Comparison of ENCODE assay signal across 2 cellular contexts in the genomic region with DNA sequence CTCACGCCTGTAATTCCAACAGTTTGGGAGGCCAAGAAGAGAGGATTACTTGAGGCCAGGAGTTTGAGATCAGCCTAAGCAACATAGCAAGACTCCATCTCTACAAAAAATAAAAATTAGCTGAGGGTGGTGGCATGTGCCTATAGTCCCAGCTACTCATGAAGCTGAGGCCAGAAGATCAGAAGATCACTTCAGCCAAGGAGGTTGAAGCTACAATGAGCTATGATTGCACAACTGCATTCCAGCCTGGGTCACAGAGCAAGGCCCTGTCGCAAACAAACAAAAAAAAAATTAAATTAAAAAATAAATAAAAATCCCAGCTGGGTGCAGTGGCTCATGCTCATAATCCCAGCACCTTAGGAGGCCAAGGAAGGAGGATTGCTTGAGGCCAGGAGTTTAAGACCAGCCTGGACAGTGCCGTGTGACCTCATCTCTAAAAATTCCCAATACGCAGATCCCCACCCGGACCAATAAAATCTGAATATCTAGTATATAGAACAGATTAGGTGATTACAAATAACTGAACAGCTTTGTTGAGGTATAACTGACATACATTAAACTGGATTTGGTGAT.
TF ChIP-seq lines count a peak whose summit lies in the region.

No MANE protein-coding gene starts in this region.

TF ChIP-seq in Ishikawa, 13 proteins besides CTCF, POLR2A, EP300 and RAD21 (continued from another document):
- TF ChIP-seq, protein P1, sequence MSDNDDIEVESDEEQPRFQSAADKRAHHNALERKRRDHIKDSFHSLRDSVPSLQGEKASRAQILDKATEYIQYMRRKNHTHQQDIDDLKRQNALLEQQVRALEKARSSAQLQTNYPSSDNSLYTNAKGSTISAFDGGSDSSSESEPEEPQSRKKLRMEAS (IDR thresholded peaks at IDR 0.05), result no peak
- TF ChIP-seq TAF1 (IDR thresholded peaks at IDR 0.05; ENCODE audit: low read depth), result no peak
- peak; percentile 79; the same call in 1 of the 2 replicates for TF ChIP-seq CEBPB (IDR thresholded peaks at IDR 0.05)
- TF ChIP-seq, protein P2, sequence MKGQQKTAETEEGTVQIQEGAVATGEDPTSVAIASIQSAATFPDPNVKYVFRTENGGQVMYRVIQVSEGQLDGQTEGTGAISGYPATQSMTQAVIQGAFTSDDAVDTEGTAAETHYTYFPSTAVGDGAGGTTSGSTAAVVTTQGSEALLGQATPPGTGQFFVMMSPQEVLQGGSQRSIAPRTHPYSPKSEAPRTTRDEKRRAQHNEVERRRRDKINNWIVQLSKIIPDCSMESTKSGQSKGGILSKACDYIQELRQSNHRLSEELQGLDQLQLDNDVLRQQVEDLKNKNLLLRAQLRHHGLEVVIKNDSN (IDR thresholded peaks at IDR 0.05), result no peak
- TF ChIP-seq TEAD4 (IDR thresholded peaks at IDR 0.05), result 0 out of 2 replicates have a peak, but pooled peaks have one; percentile 30

TF ChIP-seq in HepG2, 621 proteins besides CTCF, POLR2A, EP300 and RAD21 (continued from another document and continues in another):
- TF ChIP-seq, protein P3, sequence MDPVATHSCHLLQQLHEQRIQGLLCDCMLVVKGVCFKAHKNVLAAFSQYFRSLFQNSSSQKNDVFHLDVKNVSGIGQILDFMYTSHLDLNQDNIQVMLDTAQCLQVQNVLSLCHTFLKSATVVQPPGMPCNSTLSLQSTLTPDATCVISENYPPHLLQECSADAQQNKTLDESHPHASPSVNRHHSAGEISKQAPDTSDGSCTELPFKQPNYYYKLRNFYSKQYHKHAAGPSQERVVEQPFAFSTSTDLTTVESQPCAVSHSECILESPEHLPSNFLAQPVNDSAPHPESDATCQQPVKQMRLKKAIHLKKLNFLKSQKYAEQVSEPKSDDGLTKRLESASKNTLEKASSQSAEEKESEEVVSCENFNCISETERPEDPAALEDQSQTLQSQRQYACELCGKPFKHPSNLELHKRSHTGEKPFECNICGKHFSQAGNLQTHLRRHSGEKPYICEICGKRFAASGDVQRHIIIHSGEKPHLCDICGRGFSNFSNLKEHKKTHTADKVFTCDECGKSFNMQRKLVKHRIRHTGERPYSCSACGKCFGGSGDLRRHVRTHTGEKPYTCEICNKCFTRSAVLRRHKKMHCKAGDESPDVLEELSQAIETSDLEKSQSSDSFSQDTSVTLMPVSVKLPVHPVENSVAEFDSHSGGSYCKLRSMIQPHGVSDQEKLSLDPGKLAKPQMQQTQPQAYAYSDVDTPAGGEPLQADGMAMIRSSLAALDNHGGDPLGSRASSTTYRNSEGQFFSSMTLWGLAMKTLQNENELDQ (CRISPR knock-in tag; IDR thresholded peaks at IDR 0.05; ENCODE audit: borderline replicate concordance), result no peak
- TF ChIP-seq ZNF766 (CRISPR knock-in tag; IDR thresholded peaks at IDR 0.05; ENCODE audit: borderline replicate concordance) (peak; percentile 90; the same call in 1 of the 2 replicates), KDM3A (CRISPR knock-in tag; IDR thresholded peaks at IDR 0.05; ENCODE audit: low read depth) (0 out of 2 replicates have a peak, but pooled peaks have one; percentile 63), SMAD1 (CRISPR knock-in tag; IDR thresholded peaks at IDR 0.05; ENCODE audit: borderline replicate concordance, low read depth) (no peak), FOXK2 (IDR thresholded peaks at IDR 0.05) (no peak), DNMT3B (CRISPR knock-in tag; conservative IDR thresholded peaks at IDR 0.05) (no peak), PAWR (CRISPR knock-in tag; IDR thresholded peaks at IDR 0.05; ENCODE audit: borderline replicate concordance) (no peak), ZNF121 (CRISPR knock-in tag; IDR thresholded peaks at IDR 0.05) (peak; percentile 50; the same call in 1 of the 2 replicates), ZNF768 (CRISPR knock-in tag; IDR thresholded peaks at IDR 0.05) (no peak), ZNF775 (CRISPR knock-in tag; IDR thresholded peaks at IDR 0.05; ENCODE audit: borderline replicate concordance) (no peak), CREB1 (IDR thresholded peaks at IDR 0.05) (no peak), CREB1 (CRISPR knock-in tag; IDR thresholded peaks at IDR 0.05) (0 out of 2 replicates have a peak, but pooled peaks have one; percentile 8), ZNF607 (CRISPR knock-in tag; IDR thresholded peaks at IDR 0.05; ENCODE audit: borderline replicate concordance) (0 out of 2 replicates have a peak, but pooled peaks have one; percentile 14), DPF2 (CRISPR knock-in tag; IDR thresholded peaks at IDR 0.05; ENCODE audit: borderline replicate concordance, low read depth) (peak; percentile 75; the same call in 1 of the 2 replicates), ATF7 (IDR thresholded peaks at IDR 0.05) (peak; percentile 49; the same call in 1 of the 2 replicates), ATF7 (CRISPR knock-in tag; IDR thresholded peaks at IDR 0.05) (no peak), NCOA5 (CRISPR knock-in tag; IDR thresholded peaks at IDR 0.05) (no peak), ZFY (CRISPR knock-in tag; IDR thresholded peaks at IDR 0.05) (peak; percentile 53), RFX3 (CRISPR knock-in tag; IDR thresholded peaks at IDR 0.05) (no peak), ASH2L (IDR thresholded peaks at IDR 0.05; ENCODE audit: insufficient read length, low read depth, low read length) (no peak), ZNF232 (CRISPR knock-in tag; IDR thresholded peaks at IDR 0.05; ENCODE audit: borderline replicate concordance) (no peak), MEIS1 (CRISPR knock-in tag; IDR thresholded peaks at IDR 0.05; ENCODE audit: borderline replicate concordance) (no peak), TBP (CRISPR knock-in tag; IDR thresholded peaks at IDR 0.05) (no peak), CBX5 (CRISPR knock-in tag; IDR thresholded peaks at IDR 0.05; ENCODE audit: borderline replicate concordance) (peak; percentile 74), MIER2 (CRISPR knock-in tag; IDR thresholded peaks at IDR 0.05) (peak; percentile 62; the same call in 1 of the 2 replicates), PAF1 (CRISPR knock-in tag; IDR thresholded peaks at IDR 0.05) (no peak), HIVEP1 (CRISPR knock-in tag; IDR thresholded peaks at IDR 0.05) (no peak), ZNF761 (CRISPR knock-in tag; conservative IDR thresholded peaks at IDR 0.05) (no peak), NONO (IDR thresholded peaks at IDR 0.05) (no peak), NONO (CRISPR knock-in tag; conservative IDR thresholded peaks at IDR 0.05) (0 out of 2 replicates have a peak, but pooled peaks have one; percentile 15), RXRB (CRISPR knock-in tag; IDR thresholded peaks at IDR 0.05; ENCODE audit: borderline replicate concordance) (peak; percentile 88), CCDC6 (CRISPR knock-in tag; IDR thresholded peaks at IDR 0.05) (no peak), HMG20A (CRISPR knock-in tag; IDR thresholded peaks at IDR 0.05; ENCODE audit: borderline replicate concordance) (peak; percentile 62), RELA (CRISPR knock-in tag; IDR thresholded peaks at IDR 0.05) (no peak), ZNF160 (CRISPR knock-in tag; IDR thresholded peaks at IDR 0.05) (no peak), ZNF367 (CRISPR knock-in tag; IDR thresholded peaks at IDR 0.05; ENCODE audit: borderline replicate concordance) (no peak)
- TF ChIP-seq, protein P4, sequence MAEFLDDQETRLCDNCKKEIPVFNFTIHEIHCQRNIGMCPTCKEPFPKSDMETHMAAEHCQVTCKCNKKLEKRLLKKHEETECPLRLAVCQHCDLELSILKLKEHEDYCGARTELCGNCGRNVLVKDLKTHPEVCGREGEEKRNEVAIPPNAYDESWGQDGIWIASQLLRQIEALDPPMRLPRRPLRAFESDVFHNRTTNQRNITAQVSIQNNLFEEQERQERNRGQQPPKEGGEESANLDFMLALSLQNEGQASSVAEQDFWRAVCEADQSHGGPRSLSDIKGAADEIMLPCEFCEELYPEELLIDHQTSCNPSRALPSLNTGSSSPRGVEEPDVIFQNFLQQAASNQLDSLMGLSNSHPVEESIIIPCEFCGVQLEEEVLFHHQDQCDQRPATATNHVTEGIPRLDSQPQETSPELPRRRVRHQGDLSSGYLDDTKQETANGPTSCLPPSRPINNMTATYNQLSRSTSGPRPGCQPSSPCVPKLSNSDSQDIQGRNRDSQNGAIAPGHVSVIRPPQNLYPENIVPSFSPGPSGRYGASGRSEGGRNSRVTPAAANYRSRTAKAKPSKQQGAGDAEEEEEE (CRISPR knock-in tag; IDR thresholded peaks at IDR 0.05; ENCODE audit: borderline replicate concordance), result no peak; the same call in 1 of the 2 replicates
- TF ChIP-seq, protein P5, sequence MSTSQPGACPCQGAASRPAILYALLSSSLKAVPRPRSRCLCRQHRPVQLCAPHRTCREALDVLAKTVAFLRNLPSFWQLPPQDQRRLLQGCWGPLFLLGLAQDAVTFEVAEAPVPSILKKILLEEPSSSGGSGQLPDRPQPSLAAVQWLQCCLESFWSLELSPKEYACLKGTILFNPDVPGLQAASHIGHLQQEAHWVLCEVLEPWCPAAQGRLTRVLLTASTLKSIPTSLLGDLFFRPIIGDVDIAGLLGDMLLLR (CRISPR knock-in tag; IDR thresholded peaks at IDR 0.05), result no peak
- TF ChIP-seq, protein P6, sequence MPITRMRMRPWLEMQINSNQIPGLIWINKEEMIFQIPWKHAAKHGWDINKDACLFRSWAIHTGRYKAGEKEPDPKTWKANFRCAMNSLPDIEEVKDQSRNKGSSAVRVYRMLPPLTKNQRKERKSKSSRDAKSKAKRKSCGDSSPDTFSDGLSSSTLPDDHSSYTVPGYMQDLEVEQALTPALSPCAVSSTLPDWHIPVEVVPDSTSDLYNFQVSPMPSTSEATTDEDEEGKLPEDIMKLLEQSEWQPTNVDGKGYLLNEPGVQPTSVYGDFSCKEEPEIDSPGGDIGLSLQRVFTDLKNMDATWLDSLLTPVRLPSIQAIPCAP (CRISPR knock-in tag; IDR thresholded peaks at IDR 0.05; ENCODE audit: low read depth), result no peak
- TF ChIP-seq, protein P7, sequence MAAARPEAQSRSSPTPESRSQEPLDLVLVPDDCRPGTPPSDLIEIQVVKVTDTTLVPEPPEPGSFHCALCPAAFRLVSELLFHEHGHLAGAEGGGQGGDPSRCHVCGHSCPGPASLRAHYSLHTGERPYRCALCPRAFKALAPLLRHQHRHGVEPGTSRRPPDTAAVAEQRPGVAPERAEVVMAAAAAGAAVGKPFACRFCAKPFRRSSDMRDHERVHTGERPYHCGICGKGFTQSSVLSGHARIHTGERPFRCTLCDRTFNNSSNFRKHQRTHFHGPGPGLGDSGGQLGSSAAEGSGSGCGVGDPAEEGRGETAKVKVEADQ (CRISPR knock-in tag; IDR thresholded peaks at IDR 0.05; ENCODE audit: borderline replicate concordance), result no peak
- TF ChIP-seq, protein P8, sequence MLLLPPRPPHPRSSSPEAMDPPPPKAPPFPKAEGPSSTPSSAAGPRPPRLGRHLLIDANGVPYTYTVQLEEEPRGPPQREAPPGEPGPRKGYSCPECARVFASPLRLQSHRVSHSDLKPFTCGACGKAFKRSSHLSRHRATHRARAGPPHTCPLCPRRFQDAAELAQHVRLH (CRISPR knock-in tag; IDR thresholded peaks at IDR 0.05; ENCODE audit: borderline replicate concordance, low read depth), result peak; percentile 72; the same call in 1 of the 2 replicates
- TF ChIP-seq, protein P9, sequence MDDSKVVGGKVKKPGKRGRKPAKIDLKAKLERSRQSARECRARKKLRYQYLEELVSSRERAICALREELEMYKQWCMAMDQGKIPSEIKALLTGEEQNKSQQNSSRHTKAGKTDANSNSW (CRISPR knock-in tag; IDR thresholded peaks at IDR 0.05; ENCODE audit: borderline replicate concordance), result no peak
- TF ChIP-seq, protein P10, sequence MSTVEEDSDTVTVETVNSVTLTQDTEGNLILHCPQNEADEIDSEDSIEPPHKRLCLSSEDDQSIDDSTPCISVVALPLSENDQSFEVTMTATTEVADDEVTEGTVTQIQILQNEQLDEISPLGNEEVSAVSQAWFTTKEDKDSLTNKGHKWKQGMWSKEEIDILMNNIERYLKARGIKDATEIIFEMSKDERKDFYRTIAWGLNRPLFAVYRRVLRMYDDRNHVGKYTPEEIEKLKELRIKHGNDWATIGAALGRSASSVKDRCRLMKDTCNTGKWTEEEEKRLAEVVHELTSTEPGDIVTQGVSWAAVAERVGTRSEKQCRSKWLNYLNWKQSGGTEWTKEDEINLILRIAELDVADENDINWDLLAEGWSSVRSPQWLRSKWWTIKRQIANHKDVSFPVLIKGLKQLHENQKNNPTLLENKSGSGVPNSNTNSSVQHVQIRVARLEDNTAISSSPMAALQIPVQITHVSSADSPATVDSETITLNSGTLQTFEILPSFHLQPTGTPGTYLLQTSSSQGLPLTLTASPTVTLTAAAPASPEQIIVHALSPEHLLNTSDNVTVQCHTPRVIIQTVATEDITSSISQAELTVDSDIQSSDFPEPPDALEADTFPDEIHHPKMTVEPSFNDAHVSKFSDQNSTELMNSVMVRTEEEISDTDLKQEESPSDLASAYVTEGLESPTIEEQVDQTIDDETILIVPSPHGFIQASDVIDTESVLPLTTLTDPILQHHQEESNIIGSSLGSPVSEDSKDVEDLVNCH (CRISPR knock-in tag; IDR thresholded peaks at IDR 0.05), result no peak
- TF ChIP-seq, protein P11, sequence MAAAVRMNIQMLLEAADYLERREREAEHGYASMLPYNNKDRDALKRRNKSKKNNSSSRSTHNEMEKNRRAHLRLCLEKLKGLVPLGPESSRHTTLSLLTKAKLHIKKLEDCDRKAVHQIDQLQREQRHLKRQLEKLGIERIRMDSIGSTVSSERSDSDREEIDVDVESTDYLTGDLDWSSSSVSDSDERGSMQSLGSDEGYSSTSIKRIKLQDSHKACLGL (CRISPR knock-in tag; IDR thresholded peaks at IDR 0.05), result no peak
- TF ChIP-seq, protein P12, sequence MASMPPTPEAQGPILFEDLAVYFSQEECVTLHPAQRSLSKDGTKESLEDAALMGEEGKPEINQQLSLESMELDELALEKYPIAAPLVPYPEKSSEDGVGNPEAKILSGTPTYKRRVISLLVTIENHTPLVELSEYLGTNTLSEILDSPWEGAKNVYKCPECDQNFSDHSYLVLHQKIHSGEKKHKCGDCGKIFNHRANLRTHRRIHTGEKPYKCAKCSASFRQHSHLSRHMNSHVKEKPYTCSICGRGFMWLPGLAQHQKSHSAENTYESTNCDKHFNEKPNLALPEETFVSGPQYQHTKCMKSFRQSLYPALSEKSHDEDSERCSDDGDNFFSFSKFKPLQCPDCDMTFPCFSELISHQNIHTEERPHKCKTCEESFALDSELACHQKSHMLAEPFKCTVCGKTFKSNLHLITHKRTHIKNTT (CRISPR knock-in tag; IDR thresholded peaks at IDR 0.05), result no peak
- TF ChIP-seq, protein P13, sequence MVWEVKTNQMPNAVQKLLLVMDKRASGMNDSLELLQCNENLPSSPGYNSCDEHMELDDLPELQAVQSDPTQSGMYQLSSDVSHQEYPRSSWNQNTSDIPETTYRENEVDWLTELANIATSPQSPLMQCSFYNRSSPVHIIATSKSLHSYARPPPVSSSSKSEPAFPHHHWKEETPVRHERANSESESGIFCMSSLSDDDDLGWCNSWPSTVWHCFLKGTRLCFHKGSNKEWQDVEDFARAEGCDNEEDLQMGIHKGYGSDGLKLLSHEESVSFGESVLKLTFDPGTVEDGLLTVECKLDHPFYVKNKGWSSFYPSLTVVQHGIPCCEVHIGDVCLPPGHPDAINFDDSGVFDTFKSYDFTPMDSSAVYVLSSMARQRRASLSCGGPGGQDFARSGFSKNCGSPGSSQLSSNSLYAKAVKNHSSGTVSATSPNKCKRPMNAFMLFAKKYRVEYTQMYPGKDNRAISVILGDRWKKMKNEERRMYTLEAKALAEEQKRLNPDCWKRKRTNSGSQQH (CRISPR knock-in tag; IDR thresholded peaks at IDR 0.05; ENCODE audit: low read depth), result no peak
- TF ChIP-seq, protein P14, sequence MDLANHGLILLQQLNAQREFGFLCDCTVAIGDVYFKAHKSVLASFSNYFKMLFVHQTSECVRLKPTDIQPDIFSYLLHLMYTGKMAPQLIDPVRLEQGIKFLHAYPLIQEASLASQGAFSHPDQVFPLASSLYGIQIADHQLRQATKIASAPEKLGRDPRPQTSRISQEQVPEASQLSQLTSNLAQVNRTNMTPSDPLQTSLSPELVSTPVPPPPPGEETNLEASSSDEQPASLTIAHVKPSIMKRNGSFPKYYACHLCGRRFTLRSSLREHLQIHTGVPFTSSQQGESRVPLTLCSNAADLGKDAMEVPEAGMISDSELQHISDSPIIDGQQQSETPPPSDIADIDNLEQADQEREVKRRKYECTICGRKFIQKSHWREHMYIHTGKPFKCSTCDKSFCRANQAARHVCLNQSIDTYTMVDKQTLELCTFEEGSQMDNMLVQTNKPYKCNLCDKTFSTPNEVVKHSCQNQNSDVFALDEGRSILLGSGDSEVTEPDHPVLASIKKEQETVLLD (CRISPR knock-in tag; IDR thresholded peaks at IDR 0.05; ENCODE audit: low read depth), result no peak
